In genomic region chr17:49022391-49022941, GRCh38 we compare ENCODE assay signal across 12 cellular contexts. TPM values are rescaled to one million over a fixed set of nuclear protein-coding genes. Genes with fewer than 3 reads are reported as not detected.
DNase-seq lines count a peak whose midpoint lies in the region; TF ChIP-seq lines count a peak whose summit lies in the region.
"Had no signal": no experiment of that assay in that cellular context is flagged by ENCODE, and none has a peak within 500 bp of the region (broad histone marks: within the 10 kb centered on the region; RNA-seq: fewer than 3 reads in every experiment).

No MANE protein-coding gene starts in this region.

- H3K9ac ChIP-seq in neuronal stem cell (ENCODE audit: low read depth, low read length, poor library complexity) = no peak overlapping the region

- H3K79me1 ChIP-seq in neuronal stem cell (ENCODE audit: low read depth, low read length) = no peaks in the 10 kb centered on the region

- H3K4me3 ChIP-seq in epithelial cell of proximal tubule (ENCODE audit: low read depth, low read length) (no peak overlapping the region), neuronal stem cell (ENCODE audit: low read length in 2 of 2) (no peak overlapping the region)
- H3K4me3 ChIP-seq: right atrium auricular region had no signal

- peaks cover 15 to 85% of the 10 kb centered on the region in 2 donors for H3K36me3 ChIP-seq in neuronal stem cell (replicated peaks in 1 of 2; ENCODE audit: control insufficient read depth in 2 of 2, insufficient read depth in 2 of 2, low read length in 2 of 2)
- H3K36me3 ChIP-seq: right atrium auricular region had no signal

- H2AFZ ChIP-seq in neuronal stem cell (ENCODE audit: low read length) = no peak overlapping the region

- no peak overlapping the region for H3K14ac ChIP-seq in neuronal stem cell (ENCODE audit: low read length)

- H4K8ac ChIP-seq in neuronal stem cell (ENCODE audit: low read depth, low read length) = no peak overlapping the region

- H3K18ac ChIP-seq in neuronal stem cell (ENCODE audit: low read length) = peak overlapping the region; percentile 36

- no peak overlapping the region for H2BK15ac ChIP-seq in neuronal stem cell (ENCODE audit: low read length)

- H3K4ac ChIP-seq in neuronal stem cell (ENCODE audit: low read length) = no peak overlapping the region

- peaks cover 26 to 34% of the 10 kb centered on the region in 2 donors for H3K4me1 ChIP-seq in neuronal stem cell (ENCODE audit: control insufficient read depth in 2 of 2, insufficient read depth in 1 of 2, low read depth in 1 of 2, low read length in 2 of 2)
- H3K4me1 ChIP-seq: right atrium auricular region had no signal

- DNase-seq in EL = peak; percentile 90
- peak; percentile 43 for DNase-seq in RPMI7951 (ENCODE audit: low read depth)
- DNase-seq in epithelial cell of proximal tubule (ENCODE audit: low read depth) = peak; percentile 31
- DNase-seq in neuronal stem cell (ENCODE audit: low spot score) = peak; percentile 83
- DNase-seq in NOMO-1 treated with dmso at 0.1 percent for 144 hours (lab: John Stamatoyannopoulos, UW; ENCODE audit: unreplicated experiment) = no peak
- DNase-seq in NCI-H2196 treated with DMSO at 0.1 percent for 48 hours (lab: John Stamatoyannopoulos, UW; ENCODE audit: unreplicated experiment) = no peak
- DNase-seq in midbrain (lab: John Stamatoyannopoulos, UW) = no peak
- no peak for DNase-seq in anterior cingulate cortex (lab: John Stamatoyannopoulos, UW)
- DNase-seq: NCI-H446 had no signal

- peak overlapping the region; percentile 45 for H3K4me2 ChIP-seq in neuronal stem cell (ENCODE audit: insufficient read depth, low read length, poor library complexity, severe bottlenecking)

- H2BK12ac ChIP-seq in neuronal stem cell (ENCODE audit: low read length) = no peak overlapping the region

- WGBS in neuronal stem cell (ENCODE audit: extremely low coverage in 2 of 2, insufficient read length in 2 of 2, insufficient replicate concordance in 1 of 2), 2 donors = no CpG with 5 or more reads among the region's 6 CpGs

- TF ChIP-seq CTCF in epithelial cell of proximal tubule (conservative IDR thresholded peaks at IDR 0.05; ENCODE audit: low read depth, low read length) = no peak

- no peaks in the 10 kb centered on the region for H3K9me3 ChIP-seq in neuronal stem cell (replicated peaks in 1 of 2; ENCODE audit: control insufficient read depth in 2 of 2, insufficient read depth in 1 of 2, low read depth in 1 of 2, low read length in 2 of 2)
- H3K9me3 ChIP-seq: right atrium auricular region had no signal

- H2BK5ac ChIP-seq in neuronal stem cell (ENCODE audit: low read length) = no peak overlapping the region

- H4K91ac ChIP-seq in neuronal stem cell (ENCODE audit: low read depth, low read length, poor library complexity) = no peak overlapping the region

- H2AK5ac ChIP-seq in neuronal stem cell (ENCODE audit: low read depth, low read length) = no peak overlapping the region

- H3K27me3 ChIP-seq in neuronal stem cell (ENCODE audit: control insufficient read depth in 3 of 3, insufficient read depth in 3 of 3, low read depth in 1 of 3, low read length in 3 of 3) = no peaks in the 10 kb centered on the region
- H3K27me3 ChIP-seq: right atrium auricular region had no signal

- H3K27ac ChIP-seq in neuronal stem cell (replicated peaks; ENCODE audit: low read length) = peak overlapping the region; percentile 93
- H3K27ac ChIP-seq: right atrium auricular region had no signal

- no peak overlapping the region for H2BK120ac ChIP-seq in neuronal stem cell (ENCODE audit: low read depth, low read length)

- H3K23ac ChIP-seq in neuronal stem cell (ENCODE audit: low read depth, low read length, poor library complexity) = no peak overlapping the region

RNA-seq across cellular contexts. Expression of gene IGF2BP1, which starts 25.3 kb away (rescaled TPM):
- total RNA-seq in RPMI7951 (2014; rRNA removed; shearing (Covaris generic)) = 4.0 and 5.0 TPM in 2 replicates
- 9.0 and 15.7 TPM in 2 replicates for total RNA-seq in epithelial cell of proximal tubule
- polyA plus RNA-seq in neuronal stem cell (2013, experiment 1 of 2) = 77.2 TPM
- 84.4 TPM for polyA plus RNA-seq in neuronal stem cell (2013, experiment 2 of 2)
- total RNA-seq: right atrium auricular region had no signal
- polyA plus RNA-seq: keratinocyte had no signal

RNA-seq across cellular contexts. Expression of gene GIP, which starts 54.1 kb away (rescaled TPM):
- total RNA-seq in RPMI7951 (2014; rRNA removed; shearing (Covaris generic)) = not detected in 2 replicates
- not detected in 2 replicates for total RNA-seq in epithelial cell of proximal tubule
- polyA plus RNA-seq in neuronal stem cell (2013, experiment 1 of 2) = 0.08 TPM
- polyA plus RNA-seq in neuronal stem cell (2013, experiment 2 of 2) = 0.11 TPM
- total RNA-seq: right atrium auricular region; T-helper 1 cell treated with Interleukin-12 subunit alpha and Interleukin-12 subunit beta and Interleukin-4 antibody, amounts not matched to agents 30 ng/mL and 1 ng/mL, for 36 hours had no signal
- polyA plus RNA-seq: keratinocyte had no signal

Comparison
In these comparisons a context has a peak if more than half of its experiments do, and no peak if none do; other contexts are left out.
1. DNase-seq: peak in EL (single experiment), RPMI7951 (single experiment), epithelial cell of proximal tubule (single experiment) and neuronal stem cell (single experiment); none in NOMO-1 treated with dmso at 0.1 percent for 144 hours (single experiment), NCI-H2196 treated with DMSO at 0.1 percent for 48 hours (single experiment), midbrain (single experiment) and anterior cingulate cortex (0 of 58).